Comparison of ENCODE assay signal across 18 cellular contexts in genomic region chr7:1234049-1234691, GRCh38. TPM values are rescaled to one million over a fixed set of nuclear protein-coding genes. Genes with fewer than 3 reads are reported as not detected.
DNase-seq lines count a peak whose midpoint lies in the region; ATAC-seq and TF ChIP-seq lines count a peak whose summit lies in the region.
"Had no signal": no experiment of that assay in that cellular context is flagged by ENCODE, and none has a peak within 500 bp of the region (broad histone marks: within the 10 kb centered on the region; RNA-seq: fewer than 3 reads in every experiment).

No MANE protein-coding gene starts in this region.

- H3K27me3 Mint-ChIP-seq in CD4-positive, alpha-beta T cell: peaks cover 64% of the 10 kb centered on the region
- peaks cover 59% of the 10 kb centered on the region for H3K27me3 Mint-ChIP-seq in activated naive CD8-positive, alpha-beta T cell treated with anti-CD3 and anti-CD28 coated beads, Interleukin-2, amount 50 U/mL, for 24 hours
- peaks cover 27 to 60% (median 41%) of the 10 kb centered on the region in 5 donors for H3K27me3 Mint-ChIP-seq in naive thymus-derived CD8-positive, alpha-beta T cell

- no peaks in the 10 kb centered on the region for H3K9me3 Mint-ChIP-seq in CD4-positive, alpha-beta T cell
- no peaks in the 10 kb centered on the region for H3K9me3 Mint-ChIP-seq in activated naive CD8-positive, alpha-beta T cell treated with anti-CD3 and anti-CD28 coated beads, Interleukin-2, amount 50 U/mL, for 24 hours
- peaks cover 0 to 2% (median 0%) of the 10 kb centered on the region in 9 donors for H3K9me3 Mint-ChIP-seq in naive thymus-derived CD8-positive, alpha-beta T cell

- no peaks in the 10 kb centered on the region for H3K36me3 Mint-ChIP-seq in CD4-positive, alpha-beta T cell (ENCODE audit: low read depth)
- no peaks in the 10 kb centered on the region for H3K36me3 Mint-ChIP-seq in activated naive CD8-positive, alpha-beta T cell treated with anti-CD3 and anti-CD28 coated beads, Interleukin-2, amount 50 U/mL, for 24 hours (ENCODE audit: low read depth)
- peaks cover 0 to 5% (median 3%) of the 10 kb centered on the region in 3 donors for H3K36me3 Mint-ChIP-seq in naive thymus-derived CD8-positive, alpha-beta T cell

- H3K4me1 Mint-ChIP-seq in CD4-positive, alpha-beta T cell (ENCODE audit: low read depth): peaks cover 29% of the 10 kb centered on the region
- peaks cover 23% of the 10 kb centered on the region for H3K4me1 Mint-ChIP-seq in activated naive CD8-positive, alpha-beta T cell treated with anti-CD3 and anti-CD28 coated beads, Interleukin-2, amount 50 U/mL, for 24 hours
- H3K4me1 Mint-ChIP-seq in naive thymus-derived CD8-positive, alpha-beta T cell: peaks cover 12 to 43% (median 25%) of the 10 kb centered on the region in 4 donors

- intact Hi-C loops in CD4-positive, alpha-beta T cell (cut with DNase I, micrococcal nuclease): loop anchor here in 1 of 2 experiments (10.0 kb wide), 1 partner anchor 1291 kb away; no protein-coding TSS in a partner anchor

- ATAC-seq in CD4-positive, alpha-beta T cell (ENCODE audit: poor library complexity): no peak
- no peak for ATAC-seq in activated naive CD8-positive, alpha-beta T cell treated with anti-CD3 and anti-CD28 coated beads, Interleukin-2, amount 50 U/mL, for 24 hours
- ATAC-seq in naive thymus-derived CD8-positive, alpha-beta T cell: no peak
- no peak for ATAC-seq in HG03565 (IDR thresholded peaks at IDR 0.05; ENCODE audit: unreplicated experiment)
- no peak for ATAC-seq in HG02759 (IDR thresholded peaks at IDR 0.05; ENCODE audit: unreplicated experiment)
- no peak for ATAC-seq in omental fat pad (ENCODE audit: low FRiP score)
- ATAC-seq: left lung had no signal

- in situ Hi-C loops in G401 (cut with HindIII; ENCODE audit: low sequenced_read_pairs): no loop called here

- H3K27ac ChIP-seq in CD4-positive, alpha-beta T cell (ENCODE audit: low read depth, low read length): no peak overlapping the region
- H3K27ac ChIP-seq: HL-60, left lung had no signal

- no peaks in the 10 kb centered on the region for H3K9me3 ChIP-seq in CD4-positive, alpha-beta T cell (ENCODE audit: control insufficient read depth, low read length)
- H3K9me3 ChIP-seq: left lung had no signal

- peak overlapping the region; percentile 61 for H3K27ac Mint-ChIP-seq in CD4-positive, alpha-beta T cell
- H3K27ac Mint-ChIP-seq in activated naive CD8-positive, alpha-beta T cell treated with anti-CD3 and anti-CD28 coated beads, Interleukin-2, amount 50 U/mL, for 24 hours: peak overlapping the region; percentile 46
- H3K27ac Mint-ChIP-seq in naive thymus-derived CD8-positive, alpha-beta T cell: peak overlapping the region in 3 of 10 donors; percentile 23 to 74 (median 58)

- peak overlapping the region; percentile 43 for H3K4me3 Mint-ChIP-seq in CD4-positive, alpha-beta T cell
- no peak overlapping the region for H3K4me3 Mint-ChIP-seq in activated naive CD8-positive, alpha-beta T cell treated with anti-CD3 and anti-CD28 coated beads, Interleukin-2, amount 50 U/mL, for 24 hours
- H3K4me3 Mint-ChIP-seq in naive thymus-derived CD8-positive, alpha-beta T cell: peak overlapping the region in 9 of 10 donors; percentile 16 to 70 (median 36)

- POLR2A ChIA-PET in CD4-positive, alpha-beta T cell (lab: Charles Lee): no interaction called here
- POLR2A ChIA-PET in naive thymus-derived CD8-positive, alpha-beta T cell (lab: Charles Lee): interaction anchor here (0.6 kb wide), 1 partner anchor 13 kb away, joined by 3 read pairs; no protein-coding TSS in a partner anchor

- TF ChIP-seq CTCF in CD4-positive, alpha-beta T cell (IDR thresholded peaks at IDR 0.05): no peak
- no peak for TF ChIP-seq CTCF in omental fat pad (IDR thresholded peaks at IDR 0.05)

- no peak for DNase-seq in CD4-positive, alpha-beta T cell
- DNase-seq in G401 (ENCODE audit: low spot score) (peak; percentile 47), omental fat pad (ENCODE audit: low spot score) (no peak)
- DNase-seq in activated naive CD8-positive, alpha-beta T cell treated with anti-CD3 and anti-CD28 coated beads, Interleukin-2, amount 50 U/mL, for 24 hours: no peak
- DNase-seq in naive thymus-derived CD8-positive, alpha-beta T cell: no peak
- DNase-seq: activated naive CD4-positive, alpha-beta T cell treated with Interleukin-2 at 50 U/mL for 16 hours; effector memory CD4-positive, alpha-beta T cell; NCI-H345; SIG-M5; stimulated activated CD4-positive, alpha-beta T cell treated with anti-CD3 and anti-CD28 coated beads, Interleukin-15, amount 100 ng/mL, for 24 hours had no signal

- H3K27me3 ChIP-seq in CD4-positive, alpha-beta T cell (ENCODE audit: control insufficient read depth, insufficient read depth, low read length): peaks cover 73% of the 10 kb centered on the region

- CTCF ChIA-PET in CD4-positive, alpha-beta T cell (lab: Charles Lee): no interaction called here

RNA-seq across cellular contexts. Expression of gene UNCX, which starts 1.5 kb away (rescaled TPM):
- total RNA-seq in CD4-positive, alpha-beta T cell: not detected
- 0.10 and 0.25 TPM in 2 replicates for total RNA-seq in G401 (2014; rRNA removed; shearing (Covaris generic))
- not detected for total RNA-seq in naive thymus-derived CD8-positive, alpha-beta T cell
- not detected for polyA plus RNA-seq in naive thymus-derived CD8-positive, alpha-beta T cell
- not detected for total RNA-seq in omental fat pad
- total RNA-seq: bronchial epithelial cell, left lung, renal cortical epithelial cell, temporal lobe had no signal
- polyA plus RNA-seq: BJ had no signal
